8 cellular contexts compared by ENCODE assay signal in the genomic region with DNA sequence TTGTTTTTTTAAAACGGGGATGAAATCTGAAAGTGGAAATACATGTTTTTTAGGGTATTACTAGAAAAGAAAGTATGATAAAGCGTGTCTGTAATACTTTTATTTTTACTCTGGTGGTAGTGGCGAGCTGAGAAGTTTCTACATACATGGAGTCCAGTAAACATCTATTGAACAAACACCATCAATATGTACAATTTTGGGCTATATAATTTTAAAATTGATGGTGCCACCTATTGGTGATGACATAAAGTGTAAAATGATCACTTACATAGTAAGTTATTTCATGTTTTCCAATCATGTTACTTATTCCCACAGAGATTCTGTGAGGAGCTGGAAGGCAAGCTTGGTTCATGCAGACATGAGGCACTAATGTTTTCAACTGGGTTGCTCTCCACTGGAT. TPM values are rescaled to one million over a fixed set of nuclear protein-coding genes. Genes with fewer than 3 reads are reported as not detected.
DNase-seq lines count a peak whose midpoint lies in the region; ATAC-seq and FAIRE-seq lines count a peak whose summit lies in the region.

No MANE protein-coding gene starts in this region.

- DNase-seq in NCI-H748 treated with DMSO at 0.1 percent for 48 hours (lab: John Stamatoyannopoulos, UW): no peak

- H3K9me3 Mint-ChIP-seq in activated T-helper 17 cell treated with anti-CD3 and anti-CD28 coated beads, Interleukin-2, amount 50 U/mL, for 72 hours: no peaks in the 10 kb centered on the region

- H3K36me3 Mint-ChIP-seq in activated T-helper 17 cell treated with anti-CD3 and anti-CD28 coated beads, Interleukin-2, amount 50 U/mL, for 72 hours (ENCODE audit: low read depth): no peaks in the 10 kb centered on the region

- FAIRE-seq in G401.6 (lab: Jason Lieb, UNC): peak; percentile 91
- peak; percentile 61 for FAIRE-seq in islet of Langerhans (lab: Jason Lieb, UNC)

- ATAC-seq in HG03432 (IDR thresholded peaks at IDR 0.05; ENCODE audit: unreplicated experiment) (peak; percentile 74), GM21717 (IDR thresholded peaks at IDR 0.05; ENCODE audit: unreplicated experiment) (no peak), GM19463 (IDR thresholded peaks at IDR 0.05; ENCODE audit: unreplicated experiment) (no peak), GM18873 (IDR thresholded peaks at IDR 0.05; ENCODE audit: low FRiP score, unreplicated experiment) (no peak)
- ATAC-seq in activated T-helper 17 cell treated with anti-CD3 and anti-CD28 coated beads, Interleukin-2, amount 50 U/mL, for 72 hours (replicated peaks): no peak

- H3K4me3 Mint-ChIP-seq in activated T-helper 17 cell treated with anti-CD3 and anti-CD28 coated beads, Interleukin-2, amount 50 U/mL, for 72 hours: no peak overlapping the region

- H3K4me1 Mint-ChIP-seq in activated T-helper 17 cell treated with anti-CD3 and anti-CD28 coated beads, Interleukin-2, amount 50 U/mL, for 72 hours: peaks cover 12% of the 10 kb centered on the region

- peak overlapping the region; percentile 20 for H3K27ac Mint-ChIP-seq in activated T-helper 17 cell treated with anti-CD3 and anti-CD28 coated beads, Interleukin-2, amount 50 U/mL, for 72 hours

- no peaks in the 10 kb centered on the region for H3K27me3 Mint-ChIP-seq in activated T-helper 17 cell treated with anti-CD3 and anti-CD28 coated beads, Interleukin-2, amount 50 U/mL, for 72 hours

RNA-seq across cellular contexts. Expression of a gene that starts 31.5 kb away (rescaled TPM):
- 10 to 100 TPM; 39.3 to 49.4 TPM for total RNA-seq in activated T-helper 17 cell treated with anti-CD3 and anti-CD28 coated beads, Interleukin-2, amount 50 U/mL, for 72 hours
